Comparison of ENCODE assay signal across 24 cellular contexts in genomic region chr15:40137907-40138570, GRCh38. TPM values are rescaled to one million over a fixed set of nuclear protein-coding genes. Genes with fewer than 3 reads are reported as not detected.
"Had no signal": no experiment of that assay in that cellular context is flagged by ENCODE, and none has a peak within 500 bp of the region (broad histone marks: within the 10 kb centered on the region; RNA-seq: fewer than 3 reads in every experiment).

No MANE protein-coding gene starts in this region.

- H3K9me3 ChIP-seq: left ventricle myocardium inferior, ovary, right atrium auricular region, right lobe of liver, tibial nerve, vagina had no signal

- H3K27me3 ChIP-seq: ovary, right atrium auricular region, right lobe of liver, tibial nerve, vagina had no signal

- H3K36me3 Mint-ChIP-seq: mesothelial cell of epicardium; naive thymus-derived CD4-positive, alpha-beta T cell; natural killer cell treated with Interleukin-12 subunit alpha and Interleukin-12 subunit beta and Interleukin-15 and Interleukin-18, amount 100 ng/mL, for 72 hours; type B pancreatic cell had no signal

- ATAC-seq: left colon; naive thymus-derived CD4-positive, alpha-beta T cell; right lobe of liver; stimulated activated naive CD8-positive, alpha-beta T cell treated with anti-CD3 and anti-CD28 coated beads, Interleukin-15, amount 100 ng/mL, for 72 hours had no signal

- FAIRE-seq: keratinocyte had no signal

- H3K27ac Mint-ChIP-seq: mesothelial cell of epicardium; naive thymus-derived CD4-positive, alpha-beta T cell; natural killer cell treated with Interleukin-12 subunit alpha and Interleukin-12 subunit beta and Interleukin-15 and Interleukin-18, amount 100 ng/mL, for 72 hours; progenitor cell of endocrine pancreas; stimulated activated naive CD8-positive, alpha-beta T cell treated with anti-CD3 and anti-CD28 coated beads, Interleukin-15, amount 100 ng/mL, for 72 hours; type B pancreatic cell had no signal

- H3K9me3 Mint-ChIP-seq: mesothelial cell of epicardium; naive thymus-derived CD4-positive, alpha-beta T cell; natural killer cell treated with Interleukin-12 subunit alpha and Interleukin-12 subunit beta and Interleukin-15 and Interleukin-18, amount 100 ng/mL, for 72 hours; stimulated activated naive CD8-positive, alpha-beta T cell treated with anti-CD3 and anti-CD28 coated beads, Interleukin-15, amount 100 ng/mL, for 72 hours; type B pancreatic cell had no signal

- H3K27me3 Mint-ChIP-seq: naive thymus-derived CD4-positive, alpha-beta T cell; progenitor cell of endocrine pancreas; stimulated activated naive CD8-positive, alpha-beta T cell treated with anti-CD3 and anti-CD28 coated beads, Interleukin-15, amount 100 ng/mL, for 72 hours; type B pancreatic cell had no signal

- H3K4me1 ChIP-seq: left ventricle myocardium inferior, right atrium auricular region, tibial nerve, vagina had no signal

- H3K4me3 ChIP-seq: left ventricle myocardium inferior, lung, ovary, right atrium auricular region, right lobe of liver, skin epidermis, tibial nerve, vagina had no signal

- H3K4me1 Mint-ChIP-seq: naive thymus-derived CD4-positive, alpha-beta T cell; stimulated activated naive CD8-positive, alpha-beta T cell treated with anti-CD3 and anti-CD28 coated beads, Interleukin-15, amount 100 ng/mL, for 72 hours had no signal

- H3K27ac ChIP-seq: left ventricle myocardium inferior, ovary, right atrium auricular region, right lobe of liver, skin epidermis, tibial nerve, vagina had no signal

- H3K36me3 ChIP-seq: left ventricle myocardium inferior, ovary, right atrium auricular region, right lobe of liver, tibial nerve, vagina had no signal

- H3K4me3 Mint-ChIP-seq: mesothelial cell of epicardium; naive thymus-derived CD4-positive, alpha-beta T cell; natural killer cell treated with Interleukin-12 subunit alpha and Interleukin-12 subunit beta and Interleukin-15 and Interleukin-18, amount 100 ng/mL, for 72 hours; stimulated activated naive CD8-positive, alpha-beta T cell treated with anti-CD3 and anti-CD28 coated beads, Interleukin-15, amount 100 ng/mL, for 72 hours; type B pancreatic cell had no signal

- DNase-seq: hippocampal formation; kidney glomerular epithelial cell; left colon; left ventricle myocardium inferior; naive thymus-derived CD4-positive, alpha-beta T cell; ovary; right lobe of liver; stimulated activated CD4-positive, alpha-beta T cell treated with anti-CD3 and anti-CD28 coated beads, Interleukin-12 subunit alpha, Interleukin-12 subunit beta, amount 100 ng/mL, for 4 hours; stimulated activated CD4-positive, alpha-beta T cell treated with anti-CD3 and anti-CD28 coated beads, Interleukin-15, amount 100 ng/mL, for 24 hours; stimulated activated CD4-positive, alpha-beta T cell treated with anti-CD3 and anti-CD28 coated beads, Interleukin-2, amount 100 ng/mL, for 24 hours; stimulated activated CD4-positive, alpha-beta T cell treated with anti-CD3 and anti-CD28 coated beads, Interleukin-4, amount 100 ng/mL, for 1 hour; stimulated activated naive CD4-positive, alpha-beta T cell; stimulated activated naive CD8-positive, alpha-beta T cell treated with anti-CD3 and anti-CD28 coated beads, Interleukin-15, amount 100 ng/mL, for 72 hours; substantia nigra had no signal

RNA-seq across cellular contexts. Expression of gene BUB1B, which starts 22.8 kb away (rescaled TPM):
- polyA plus RNA-seq: naive thymus-derived CD4-positive, alpha-beta T cell had no signal
